1 cellular context compared by ENCODE assay signal in the genomic region with DNA sequence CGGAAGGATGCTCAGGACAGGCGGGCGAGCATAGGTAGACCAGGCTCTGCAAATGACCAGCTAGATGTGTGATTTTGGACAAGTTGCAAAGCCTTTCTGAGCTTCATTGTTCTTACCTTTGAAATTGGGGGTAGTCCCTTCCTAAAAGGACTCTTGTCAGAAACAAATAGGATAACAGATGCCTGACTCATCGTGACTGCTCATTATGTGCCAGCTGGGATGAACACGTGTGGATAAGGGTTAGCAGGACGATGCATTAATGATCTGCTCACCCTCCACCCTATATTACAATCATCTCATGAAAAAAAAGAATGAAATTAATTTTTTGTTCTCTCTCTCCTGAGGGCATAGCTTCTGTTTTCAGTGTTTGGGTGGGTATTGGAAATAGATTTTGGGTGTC.
TF ChIP-seq lines count a peak whose summit lies in the region.

No MANE protein-coding gene starts in this region.

TF ChIP-seq in K562, 482 proteins besides CTCF, POLR2A, EP300 and RAD21 (continued from another document):
- no peak for TF ChIP-seq ID3 (CRISPR knock-in tag; IDR thresholded peaks at IDR 0.05)
- TF ChIP-seq ID3 (tag; IDR thresholded peaks at IDR 0.05) = no peak
